8 cellular contexts compared by ENCODE assay signal in the genomic region with DNA sequence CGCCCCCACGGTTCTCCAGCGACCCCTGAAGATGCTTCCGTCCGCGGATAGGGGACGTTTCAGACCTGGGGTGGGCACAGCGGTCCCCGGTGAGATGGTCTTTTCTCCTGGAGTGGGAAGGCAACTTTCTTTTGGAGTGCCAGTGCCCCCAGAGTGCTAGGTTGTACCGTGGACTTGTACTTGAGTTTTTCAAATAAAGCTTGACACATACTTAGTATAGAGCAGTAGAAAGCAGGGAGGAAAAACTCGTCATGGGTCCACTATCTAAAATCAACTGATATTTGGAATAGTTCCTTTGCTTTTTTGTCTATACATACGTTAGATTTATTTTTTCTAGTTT. TPM values are rescaled to one million over a fixed set of nuclear protein-coding genes. Genes with fewer than 3 reads are reported as not detected.
A peak's percentile ranks its signal among the peaks of the same experiment; 100 is the strongest.
DNase-seq lines count a peak whose midpoint lies in the region; ATAC-seq, FAIRE-seq and TF ChIP-seq lines count a peak whose summit lies in the region.

No MANE protein-coding gene starts in this region.

- peak overlapping the region; percentile 97 for H3K4me2 ChIP-seq in keratinocyte (ENCODE audit: control insufficient read depth, extremely low read depth, insufficient read depth, low read depth, low read length)

- H3K4me3 ChIP-seq in keratinocyte (ENCODE audit: control insufficient read depth in 2 of 3, extremely low read depth in 1 of 3, insufficient read depth in 2 of 3, low read depth in 1 of 3, low read length in 3 of 3) (peak overlapping the region; percentile 43 to 78 (median 74)), testis (peak overlapping the region; percentile 60 to 81)

- dilution Hi-C loops in keratinocyte (cut with MboI; ENCODE audit: extremely low pct_ligation_motif_present, low sequenced_read_pairs), result no loop called here

- FAIRE-seq in keratinocyte (lab: Jason Lieb, UNC), result no peak

- H3K4me1 ChIP-seq in keratinocyte (ENCODE audit: control insufficient read depth, extremely low read depth, insufficient read depth, low read length) (peaks cover 4% of the 10 kb centered on the region), testis (no peaks in the 10 kb centered on the region)

- H3K27ac ChIP-seq in keratinocyte (ENCODE audit: control insufficient read depth, insufficient read depth, low read length) (no peak overlapping the region), testis (peak overlapping the region in 1 of 2 donors; percentile 76)

- ATAC-seq in GM18873 (IDR thresholded peaks at IDR 0.05; ENCODE audit: low FRiP score, unreplicated experiment), result peak; percentile 3
- peak; percentile 36 for ATAC-seq in HG02943 (IDR thresholded peaks at IDR 0.05; ENCODE audit: low read depth, unreplicated experiment)
- peak; percentile 44 for ATAC-seq in activated T-helper 17 cell treated with anti-CD3 and anti-CD28 coated beads, Interleukin-2, amount 50 U/mL, for 72 hours (replicated peaks)

- H3K27me3 Mint-ChIP-seq in activated T-helper 17 cell treated with anti-CD3 and anti-CD28 coated beads, Interleukin-2, amount 50 U/mL, for 72 hours, result no peaks in the 10 kb centered on the region

- no peaks in the 10 kb centered on the region for H3K79me2 ChIP-seq in keratinocyte (ENCODE audit: control insufficient read depth, insufficient read depth, low read length)

- DNase-seq in keratinocyte (ENCODE audit: low read depth, low spot score), result no peak
- DNase-seq in testis, result no peak
- no peak for DNase-seq in NOMO-1 (lab: John Stamatoyannopoulos, UW; ENCODE audit: unreplicated experiment in 2 of 2)
- no peak for DNase-seq in activated gamma-delta T cell treated with Interleukin-2 at 50 U/mL for 16 hours
- no peak for DNase-seq in NK-92 (lab: John Stamatoyannopoulos, UW; ENCODE audit: unreplicated experiment)

- no peaks in the 10 kb centered on the region for H3K36me3 ChIP-seq in keratinocyte (ENCODE audit: control insufficient read depth in 2 of 2, extremely low read depth in 1 of 2, insufficient read depth in 2 of 2, low read length in 2 of 2)
- H3K36me3 ChIP-seq in testis (ENCODE audit: low read depth, missing control alignments), result no peaks in the 10 kb centered on the region

- WGBS in testis, 2 donors, result 4 to 8% methylated on average over 11 to 12 of the region's 12 CpGs

- peak overlapping the region; percentile 62 for H3K4me3 Mint-ChIP-seq in activated T-helper 17 cell treated with anti-CD3 and anti-CD28 coated beads, Interleukin-2, amount 50 U/mL, for 72 hours

- H3K27me3 ChIP-seq in keratinocyte (ENCODE audit: control insufficient read depth, extremely low read depth, insufficient read depth, low read length) (no peaks in the 10 kb centered on the region), testis (no peaks in the 10 kb centered on the region)

- peak overlapping the region; percentile 95 for H2AFZ ChIP-seq in keratinocyte (ENCODE audit: control insufficient read depth, low read length)

- H3K4me1 Mint-ChIP-seq in activated T-helper 17 cell treated with anti-CD3 and anti-CD28 coated beads, Interleukin-2, amount 50 U/mL, for 72 hours, result no peaks in the 10 kb centered on the region

- TF ChIP-seq CTCF in keratinocyte (optimal IDR thresholded peaks at IDR 0.05 in 1 of 3, IDR thresholded peaks at IDR 0.05 in 1 of 3, conservative IDR thresholded peaks at IDR 0.05 in 1 of 3; ENCODE audit: extremely low read depth in 1 of 3, insufficient read depth in 2 of 3, low read length in 3 of 3), result no peak
- TF ChIP-seq CTCF in testis (IDR thresholded peaks at IDR 0.05), result no peak

- intact Hi-C loops in testis (cut with DNase I; ENCODE audit: low total_unique reads), result no loop called here

- H3K36me3 Mint-ChIP-seq in activated T-helper 17 cell treated with anti-CD3 and anti-CD28 coated beads, Interleukin-2, amount 50 U/mL, for 72 hours (ENCODE audit: low read depth), result no peaks in the 10 kb centered on the region

- no peaks in the 10 kb centered on the region for H4K20me1 ChIP-seq in keratinocyte (ENCODE audit: control insufficient read depth, extremely low read depth, insufficient read depth, low read length)

- H3K9me3 ChIP-seq in keratinocyte (ENCODE audit: control insufficient read depth, low read depth, low read length) (no peaks in the 10 kb centered on the region), testis (no peaks in the 10 kb centered on the region)

- no peaks in the 10 kb centered on the region for H3K9me1 ChIP-seq in keratinocyte (ENCODE audit: control insufficient read depth, extremely low read depth, insufficient read depth, low read length)

- peak overlapping the region; percentile 62 for H3K9ac ChIP-seq in keratinocyte (ENCODE audit: control insufficient read depth, extremely low read depth, insufficient read depth, low read length)

- no peak for TF ChIP-seq POLR2A in testis (IDR thresholded peaks at IDR 0.05)

- peak overlapping the region; percentile 2 for H3K27ac Mint-ChIP-seq in activated T-helper 17 cell treated with anti-CD3 and anti-CD28 coated beads, Interleukin-2, amount 50 U/mL, for 72 hours

- H3K9me3 Mint-ChIP-seq in activated T-helper 17 cell treated with anti-CD3 and anti-CD28 coated beads, Interleukin-2, amount 50 U/mL, for 72 hours, result no peaks in the 10 kb centered on the region

RNA-seq across cellular contexts. Expression of gene RBM20, which starts 28.4 kb away (rescaled TPM):
- total RNA-seq in activated T-helper 17 cell treated with anti-CD3 and anti-CD28 coated beads, Interleukin-2, amount 50 U/mL, for 72 hours, result under 1 TPM in 1 of 2 donors, not detected in 1; 0.16 TPM
- 0.01 to 0.04 TPM (median 0.01 TPM) in 3 replicates for polyA plus RNA-seq in keratinocyte
- polyA plus RNA-seq in keratinocyte (2011; ENCODE audit: low read depth), result not detected
- 0.01 TPM in 1 of 2 replicates, not detected in the other for polyA plus RNA-seq in keratinocyte (2011; cell fraction: cytosol; rRNA removed)
- polyA plus RNA-seq in keratinocyte (2011; cell fraction: nucleus; rRNA removed), result 0.08 and 0.15 TPM in 2 replicates
- polyA plus RNA-seq in keratinocyte (2012; ENCODE audit: low replicate concordance), result 0.02 TPM in 1 of 2 replicates, not detected in the other
- not detected in 3 replicates for polyA minus RNA-seq in keratinocyte
- not detected for polyA minus RNA-seq in keratinocyte (2011; cell fraction: cytosol; rRNA and poly(A)+ RNA removed)
- polyA minus RNA-seq in keratinocyte (2011; cell fraction: nucleus; rRNA and poly(A)+ RNA removed), result not detected in 2 replicates
- total RNA-seq in testis, result 1 to 10 TPM; 3.1 to 5.3 TPM
- 1.7 TPM for polyA plus RNA-seq in testis (ENCODE audit: insufficient read depth, low read depth, low replicate concordance)
